17 cellular contexts compared by ENCODE assay signal in genomic region chr11:7677071-7677470, GRCh38. TPM values are rescaled to one million over a fixed set of nuclear protein-coding genes. Genes with fewer than 3 reads are reported as not detected.
DNase-seq lines count a peak whose midpoint lies in the region; ATAC-seq and TF ChIP-seq lines count a peak whose summit lies in the region.
"Had no signal": no experiment of that assay in that cellular context is flagged by ENCODE, and none has a peak within 500 bp of the region (broad histone marks: within the 10 kb centered on the region; RNA-seq: fewer than 3 reads in every experiment).

No MANE protein-coding gene starts in this region.

- H3K9me3 ChIP-seq in Panc1 (ENCODE audit: control insufficient read depth, insufficient read depth, low read depth, low read length) (no peaks in the 10 kb centered on the region), lower lobe of right lung (no peaks in the 10 kb centered on the region)

- H3K27ac Mint-ChIP-seq in endothelial cell (ENCODE audit: unreplicated experiment), result peak overlapping the region; percentile 28
- peak overlapping the region; percentile 78 for H3K27ac Mint-ChIP-seq in osteocyte (ENCODE audit: unreplicated experiment)
- H3K27ac Mint-ChIP-seq: CD4-positive, alpha-beta T cell; naive thymus-derived CD8-positive, alpha-beta T cell had no signal

- H3K27me3 Mint-ChIP-seq in endothelial cell (ENCODE audit: unreplicated experiment) (peaks cover 8% of the 10 kb centered on the region), osteocyte (ENCODE audit: unreplicated experiment) (no peaks in the 10 kb centered on the region)

- H3K27ac ChIP-seq in Panc1 (ENCODE audit: low read length) (no peak overlapping the region), lower lobe of right lung (no peak overlapping the region)

- no TSS peak for BruUV-seq in Panc1 (replicated peaks; lab: Mats Ljungman, UMichigan)

- H3K4me1 Mint-ChIP-seq in endothelial cell (ENCODE audit: unreplicated experiment), result peaks cover 27% of the 10 kb centered on the region
- peaks cover 46% of the 10 kb centered on the region for H3K4me1 Mint-ChIP-seq in osteocyte (ENCODE audit: unreplicated experiment)

- H3K36me3 ChIP-seq in Panc1 (ENCODE audit: control insufficient read depth, insufficient read depth, low read length), result no peaks in the 10 kb centered on the region
- no peaks in the 10 kb centered on the region for H3K36me3 ChIP-seq in lower lobe of right lung

- no peak overlapping the region for H3K4me3 Mint-ChIP-seq in endothelial cell (ENCODE audit: unreplicated experiment)
- H3K4me3 Mint-ChIP-seq in osteocyte (ENCODE audit: unreplicated experiment), result peak overlapping the region; percentile 11
- H3K4me3 Mint-ChIP-seq: CD4-positive, alpha-beta T cell; naive thymus-derived CD8-positive, alpha-beta T cell had no signal

- no peaks in the 10 kb centered on the region for H3K9me3 Mint-ChIP-seq in endothelial cell (ENCODE audit: unreplicated experiment)
- no peaks in the 10 kb centered on the region for H3K9me3 Mint-ChIP-seq in osteocyte (ENCODE audit: unreplicated experiment)
- H3K9me3 Mint-ChIP-seq: CD4-positive, alpha-beta T cell had no signal

- H3K27me3 ChIP-seq in Panc1 (ENCODE audit: control insufficient read depth, insufficient read depth, low read length), result peaks cover 4% of the 10 kb centered on the region; the same call in 1 of the 2 replicates
- peaks cover 20% of the 10 kb centered on the region for H3K27me3 ChIP-seq in lower lobe of right lung (ENCODE audit: low read depth)

- POLR2A ChIA-PET in Panc1 (lab: Charles Lee), result no interaction called here

- intact Hi-C loops in Panc1 (cut with micrococcal nuclease; ENCODE audit: unreplicated experiment) (no loop called here), lower lobe of right lung (cut with DNase I) (no loop called here)

- CTCF ChIA-PET in Panc1 (lab: Charles Lee), result interaction anchor here (1.9 kb wide), 1 partner anchor 11 kb away, joined by 6 read pairs; no protein-coding TSS in a partner anchor

- H3K4me1 ChIP-seq in Panc1 (ENCODE audit: control insufficient read depth, insufficient read depth, low read length) (peaks cover 14% of the 10 kb centered on the region; the same call in 1 of the 2 replicates), lower lobe of right lung (peaks cover 13% of the 10 kb centered on the region)

- H3K4me3 ChIP-seq in Panc1 (ENCODE audit: low read depth in 2 of 2, low read length in 2 of 2) (no peak overlapping the region), lower lobe of right lung (no peak overlapping the region)

- in situ Hi-C loops in Panc1 (cut with HindIII; ENCODE audit: low pct_unique_long_range_greater_than_20kb, low sequenced_read_pairs), result no loop called here

- TF ChIP-seq CTCF in Panc1 (IDR thresholded peaks at IDR 0.05), result no peak
- TF ChIP-seq CTCF in endothelial cell (IDR thresholded peaks at IDR 0.05; ENCODE audit: unreplicated experiment), result no peak
- TF ChIP-seq CTCF in osteocyte (IDR thresholded peaks at IDR 0.05), result no peak
- no peak for TF ChIP-seq CTCF in lower lobe of right lung (IDR thresholded peaks at IDR 0.05)

- H3K36me3 Mint-ChIP-seq in endothelial cell (ENCODE audit: low read depth, unreplicated experiment) (no peaks in the 10 kb centered on the region), osteocyte (ENCODE audit: unreplicated experiment) (no peaks in the 10 kb centered on the region)
- H3K36me3 Mint-ChIP-seq: naive thymus-derived CD8-positive, alpha-beta T cell had no signal

- peak; percentile 28 for DNase-seq in H4 (ENCODE audit: low spot score)
- DNase-seq in Panc1 (ENCODE audit: low read depth, low spot score), result no peak
- no peak for DNase-seq in endothelial cell (ENCODE audit: low spot score)
- no peak for DNase-seq in osteocyte (ENCODE audit: extremely low spot score, unreplicated experiment)
- no peak for DNase-seq in lower lobe of right lung
- DNase-seq in NCI-H2171 (lab: John Stamatoyannopoulos, UW), result no peak
- DNase-seq in AG08396 (ENCODE audit: low spot score), result no peak
- DNase-seq: activated CD4-positive, alpha-beta T cell treated with anti-CD3 and anti-CD28 coated beads, Interleukin-2, amount 50 U/mL, for 48 hours; activated effector memory CD4-positive, alpha-beta T cell treated with anti-CD3 and anti-CD28 coated beads, Interleukin-2, amount 50 U/mL, for 16 hours; CD4-positive, alpha-beta T cell; cerebellar nuclear complex; naive thymus-derived CD8-positive, alpha-beta T cell had no signal

- peak; percentile 5; the same call in 1 of the 2 replicates for ATAC-seq in Panc1
- ATAC-seq in lower lobe of right lung, result no peak
- ATAC-seq in GM21515 (IDR thresholded peaks at IDR 0.05; ENCODE audit: unreplicated experiment), result no peak
- ATAC-seq: naive thymus-derived CD8-positive, alpha-beta T cell had no signal

RNA-seq across cellular contexts. Expression of gene CYB5R2, which starts 3.8 kb away (rescaled TPM):
- total RNA-seq in H4 (2014; rRNA removed; shearing (Covaris generic)), result not detected in 2 replicates
- total RNA-seq in Panc1 (2021; ENCODE audit: unreplicated experiment) (46.3 TPM), endothelial cell (ENCODE audit: unreplicated experiment) (6.8 TPM), osteocyte (5.7 and 7.9 TPM in 2 replicates), lower lobe of right lung (16.0 TPM)
- 62.9 TPM for polyA plus RNA-seq in Panc1 (2012; ENCODE audit: insufficient read length)
- total RNA-seq: CD4-positive, alpha-beta T cell; naive thymus-derived CD8-positive, alpha-beta T cell had no signal

RNA-seq across cellular contexts. Expression of gene OVCH2, which starts 29.2 kb away (rescaled TPM):
- total RNA-seq in H4 (2014; rRNA removed; shearing (Covaris generic)), result 0.43 TPM in 1 of 2 replicates, not detected in the other
- total RNA-seq in Panc1 (2021; ENCODE audit: unreplicated experiment) (not detected), endothelial cell (ENCODE audit: unreplicated experiment) (0.85 TPM), osteocyte (not detected in 2 replicates), lower lobe of right lung (7.4 TPM)
- not detected for polyA plus RNA-seq in Panc1 (2012; ENCODE audit: insufficient read length)
- total RNA-seq: CD4-positive, alpha-beta T cell; fibroblast of lung; kidney epithelial cell; LHCN-M2; naive thymus-derived CD8-positive, alpha-beta T cell; skeletal muscle tissue had no signal
- polyA plus RNA-seq: fibroblast of lung; naive thymus-derived CD8-positive, alpha-beta T cell had no signal
